8 cellular contexts compared by ENCODE assay signal in genomic region chr4:48275247-48275646, GRCh38. TPM values are rescaled to one million over a fixed set of nuclear protein-coding genes. Genes with fewer than 3 reads are reported as not detected.
DNase-seq lines count a peak whose midpoint lies in the region; ATAC-seq, FAIRE-seq and TF ChIP-seq lines count a peak whose summit lies in the region.

No MANE protein-coding gene starts in this region.

- intact Hi-C loops in GM12878 (cut with micrococcal nuclease; ENCODE audit: unreplicated experiment), result loop anchor here (1.0 to 5.0 kb wide), 2 partner anchors 123 to 147 kb away; no protein-coding TSS in a partner anchor
- intact Hi-C loops in gastrocnemius medialis (cut with DNase I; ENCODE audit: low total_unique reads), result no loop called here
- intact Hi-C loops in uterus (cut with DNase I; ENCODE audit: low total_unique reads), result no loop called here

- no peak overlapping the region for H3K4me3 ChIP-seq in AG09309 (ENCODE audit: control insufficient read depth, low read depth, low read length)
- no peak overlapping the region for H3K4me3 ChIP-seq in LNCaP clone FGC (ENCODE audit: low read depth, low read length)
- H3K4me3 ChIP-seq in GM12878, result no peak overlapping the region
- H3K4me3 ChIP-seq in gastrocnemius medialis, result no peak overlapping the region
- H3K4me3 ChIP-seq in uterus, result no peak overlapping the region

- no peak overlapping the region for H3K9ac ChIP-seq in GM12878 (ENCODE audit: control insufficient read depth, insufficient read depth, low read length)

- peak; percentile 73 for TF ChIP-seq RAD21 in GM12878 (IDR thresholded peaks at IDR 0.05; ENCODE audit: insufficient read depth, low read depth, low read length)

- SMC1A ChIA-PET in GM12878 (lab: Charles Lee; ENCODE audit: uncharacterized antibody, unreplicated experiment), result interaction anchor here (0.7 to 4.0 kb wide), 35 partner anchors 10 to 273 kb away, joined by 3 to 41 read pairs (median 5); no protein-coding TSS in a partner anchor

- no peaks in the 10 kb centered on the region for H4K20me1 ChIP-seq in GM12878 (ENCODE audit: control insufficient read depth, insufficient read depth)

- no peak for FAIRE-seq in GM12878 (lab: Jason Lieb, UNC)

- H3K4me2 ChIP-seq in GM12878 (ENCODE audit: control insufficient read depth, insufficient read depth), result no peak overlapping the region

- CTCF ChIA-PET in GM12878 (lab: Yijun Ruan, JAX), result interaction anchor here (0.5 to 6.7 kb wide), 45 partner anchors 9 to 657 kb away, joined by 3 to 58 read pairs (median 5); partner anchors contain the start of gene TXK

- WGBS in GM12878 (ENCODE audit: insufficient coverage, insufficient replicate concordance, low lambda C conversion rate, missing lambda C conversion rate), result 47% methylated on average over 3 of the region's 3 CpGs

- TF ChIP-seq POLR2A in GM12878 (IDR thresholded peaks at IDR 0.05; ENCODE audit: low read depth, low read length), result no peak
- TF ChIP-seq POLR2A in gastrocnemius medialis (IDR thresholded peaks at IDR 0.05), result no peak
- no peak for TF ChIP-seq POLR2A in uterus (IDR thresholded peaks at IDR 0.05)

- in situ Hi-C loops in GM12878 (cut with MboI), result no loop called here
- in situ Hi-C loops in gastrocnemius medialis (cut with MboI; ENCODE audit: low sequenced_read_pairs in 4 of 4), result no loop called here

- no peak overlapping the region for H3K27ac ChIP-seq in GM12878 (ENCODE audit: control insufficient read depth, insufficient read depth)
- H3K27ac ChIP-seq in gastrocnemius medialis, result no peak overlapping the region
- H3K27ac ChIP-seq in uterus, result no peak overlapping the region

- H3K36me3 ChIP-seq in GM12878 (ENCODE audit: control insufficient read depth in 2 of 2, insufficient read depth in 2 of 2, low read length in 1 of 2), result no peaks in the 10 kb centered on the region
- H3K36me3 ChIP-seq in gastrocnemius medialis, result no peaks in the 10 kb centered on the region
- H3K36me3 ChIP-seq in uterus, result no peaks in the 10 kb centered on the region

- TF ChIP-seq CTCF in AG09309 (IDR thresholded peaks at IDR 0.05; ENCODE audit: control insufficient read depth, insufficient read depth, low read depth, low read length, missing control alignments) (peak; percentile 61), LNCaP clone FGC (IDR thresholded peaks at IDR 0.05; ENCODE audit: control insufficient read depth, extremely low read depth, insufficient read depth) (0 out of 2 replicates have a peak, but pooled peaks have one; percentile 17), GM12878 (IDR thresholded peaks at IDR 0.05 in 2 of 3, conservative IDR thresholded peaks at IDR 0.05 in 1 of 3; ENCODE audit: control insufficient read depth in 2 of 3, extremely low read depth in 1 of 3, insufficient read depth in 1 of 3, low read depth in 3 of 3, low read length in 3 of 3) (peak; percentile 78 to 85 (median 81); a peak in 5 of 6 replicates), gastrocnemius medialis (IDR thresholded peaks at IDR 0.05 in 4 of 5, conservative IDR thresholded peaks at IDR 0.05 in 1 of 5) (peak in 1 of 5 experiments; percentile 10), uterus (IDR thresholded peaks at IDR 0.05) (peak in 2 of 4 experiments; percentile 5 to 13)

- peaks cover 12% of the 10 kb centered on the region for H3K4me1 ChIP-seq in GM12878 (ENCODE audit: control insufficient read depth, insufficient read depth, low read length)
- peaks cover 2 to 4% of the 10 kb centered on the region in 2 donors for H3K4me1 ChIP-seq in gastrocnemius medialis
- no peaks in the 10 kb centered on the region for H3K4me1 ChIP-seq in uterus

- peak overlapping the region; percentile 35 for H2AFZ ChIP-seq in GM12878 (ENCODE audit: control insufficient read depth, low read depth, low read length)

- no peak for TF ChIP-seq EP300 in GM12878 (IDR thresholded peaks at IDR 0.05; ENCODE audit: borderline replicate concordance in 1 of 2, control insufficient read depth in 1 of 2, low read depth in 2 of 2, low read length in 2 of 2)

- RAD21 ChIA-PET in GM12878 (lab: Charles Lee; ENCODE audit: unreplicated experiment), result interaction anchor here (0.6 to 4.2 kb wide), 23 partner anchors 13 to 188 kb away, joined by 3 to 39 read pairs (median 5); partner anchors contain the start of gene SLAIN2

- H3K27me3 ChIP-seq in GM12878 (replicated peaks in 1 of 2; ENCODE audit: control insufficient read depth in 2 of 2, insufficient read depth in 2 of 2, low read length in 1 of 2) (no peaks in the 10 kb centered on the region), gastrocnemius medialis (no peaks in the 10 kb centered on the region), uterus (no peaks in the 10 kb centered on the region)

- POLR2A ChIA-PET in GM12878 (lab: Charles Lee), result interaction anchor here (0.6 to 2.3 kb wide), 5 partner anchors 71 to 147 kb away, joined by 3 to 10 read pairs (median 6); no protein-coding TSS in a partner anchor

- no peak for DNase-seq in AG09309 (ENCODE audit: low read depth)
- DNase-seq in LNCaP clone FGC (ENCODE audit: low read depth), result no peak
- DNase-seq in GM12878 (ENCODE audit: low read depth, low spot score), result peak; percentile 42
- DNase-seq in myocyte (ENCODE audit: low read depth), result peak; percentile 32
- no peak for DNase-seq in gastrocnemius medialis
- no peak for DNase-seq in uterus

- BruUV-seq in GM12878 (replicated peaks; lab: Mats Ljungman, UMichigan), result no TSS peak

- H3K9me3 ChIP-seq in GM12878 (replicated peaks; ENCODE audit: control insufficient read depth, insufficient read depth, low read length), result peaks cover 1% of the 10 kb centered on the region; the same call in 1 of the 3 replicates
- no peaks in the 10 kb centered on the region for H3K9me3 ChIP-seq in gastrocnemius medialis
- no peaks in the 10 kb centered on the region for H3K9me3 ChIP-seq in uterus

- peaks cover 7% of the 10 kb centered on the region for H3K79me2 ChIP-seq in GM12878 (ENCODE audit: control insufficient read depth, insufficient read depth, low read length)

- peak; percentile 27 for ATAC-seq in GM18858 (IDR thresholded peaks at IDR 0.05; ENCODE audit: unreplicated experiment)
- ATAC-seq in GM12878, result peak; percentile 80
- ATAC-seq in gastrocnemius medialis, result no peak
- no peak for ATAC-seq in HG02884 (IDR thresholded peaks at IDR 0.05; ENCODE audit: unreplicated experiment)

TF ChIP-seq in GM12878, 131 proteins besides CTCF, POLR2A, EP300 and RAD21:
- TF ChIP-seq, protein P1, sequence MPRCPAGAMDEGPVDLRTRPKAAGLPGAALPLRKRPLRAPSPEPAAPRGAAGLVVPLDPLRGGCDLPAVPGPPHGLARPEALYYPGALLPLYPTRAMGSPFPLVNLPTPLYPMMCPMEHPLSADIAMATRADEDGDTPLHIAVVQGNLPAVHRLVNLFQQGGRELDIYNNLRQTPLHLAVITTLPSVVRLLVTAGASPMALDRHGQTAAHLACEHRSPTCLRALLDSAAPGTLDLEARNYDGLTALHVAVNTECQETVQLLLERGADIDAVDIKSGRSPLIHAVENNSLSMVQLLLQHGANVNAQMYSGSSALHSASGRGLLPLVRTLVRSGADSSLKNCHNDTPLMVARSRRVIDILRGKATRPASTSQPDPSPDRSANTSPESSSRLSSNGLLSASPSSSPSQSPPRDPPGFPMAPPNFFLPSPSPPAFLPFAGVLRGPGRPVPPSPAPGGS (IDR thresholded peaks at IDR 0.05; ENCODE audit: borderline replicate concordance, insufficient read depth, low read depth, low read length, poor library complexity, severe bottlenecking), result no peak
- TF ChIP-seq SMC3 (IDR thresholded peaks at IDR 0.05; ENCODE audit: borderline replicate concordance, low read length) (peak; percentile 78; the same call in 1 of the 2 replicates), PKNOX1 (IDR thresholded peaks at IDR 0.05) (peak; percentile 34; the same call in 1 of the 2 replicates)

RNA-seq across cellular contexts. Expression of gene TEC, which starts 5.6 kb away (rescaled TPM):
- 172 and 194 TPM in 2 replicates for total RNA-seq in GM12878 (2013; cell fraction: nucleolus; rRNA removed)
- 24.2 and 27.2 TPM in 2 replicates for total RNA-seq in GM12878 (2014; rRNA removed)
- 24.4 and 25.6 TPM in 2 replicates for total RNA-seq in GM12878 (2014; rRNA removed; fragmentation: Illumina TruSeq; extraction: Trizol)
- total RNA-seq in GM12878 (2021), result 19.0 and 20.2 TPM in 2 replicates
- polyA plus RNA-seq in GM12878 (2011; ENCODE audit: low read depth), result 9.0 TPM
- polyA plus RNA-seq in GM12878 (2011; rRNA removed), result 15.4 and 21.3 TPM in 2 replicates
- polyA plus RNA-seq in GM12878 (2011; cell fraction: cytosol; rRNA removed), result 6.2 and 7.2 TPM in 2 replicates
- polyA plus RNA-seq in GM12878 (2011; cell fraction: nucleus; rRNA removed), result 23.0 and 25.2 TPM in 2 replicates
- 15.4 and 23.3 TPM in 2 replicates for polyA plus RNA-seq in GM12878 (2012)
- polyA plus RNA-seq in GM12878 (2014; fragmentation: Illumina TruSeq; extraction: Trizol), result 18.6 and 23.7 TPM in 2 replicates
- polyA plus RNA-seq in GM12878 (2014; fragmentation: Nextera tagmentation; extraction: Ambion mirVana), result 1 to 10 TPM; 7.4 to 10.0 TPM
- polyA plus RNA-seq in GM12878 (2014; rRNA removed), result 17.3 and 19.3 TPM in 2 replicates
- 10 to 100 TPM; 14.6 to 15.5 TPM for polyA plus RNA-seq in GM12878 (2016; fragmentation: Nextera tagmentation; extraction: Ambion mirVana)
- 22.5 and 25.5 TPM in 2 replicates for polyA minus RNA-seq in GM12878 (2011; rRNA and poly(A)+ RNA removed)
- polyA minus RNA-seq in GM12878 (2011; cell fraction: cytosol; rRNA and poly(A)+ RNA removed), result 6.9 and 10.0 TPM in 2 replicates
- 24.5 and 36.4 TPM in 2 replicates for polyA minus RNA-seq in GM12878 (2011; cell fraction: nucleus; rRNA and poly(A)+ RNA removed)
- 2.9 and 3.0 TPM in 2 replicates for total RNA-seq in myocyte
- polyA plus RNA-seq in myocyte (2012), result 2.6 TPM
- 1 to 10 TPM in 2 of 4 donors, under 1 TPM in 2; 0.20 to 1.9 (median 1.1) TPM for total RNA-seq in gastrocnemius medialis
- 1 to 10 TPM in 3 of 4 donors, under 1 TPM in 1; under 0.01 to 6.8 (median 2.6) TPM for total RNA-seq in uterus

Comparison
In these comparisons a context has a peak if more than half of its experiments do, and no peak if none do; other contexts are left out.
1. DNase-seq: peak in GM12878 (single experiment) and myocyte (single experiment); none in AG09309 (single experiment), LNCaP clone FGC (single experiment), gastrocnemius medialis (0 of 2) and uterus (0 of 2).
2. ATAC-seq: peak in GM18858 (single experiment) and GM12878 (single experiment); none in gastrocnemius medialis (0 of 2) and HG02884 (single experiment).